1 cellular context compared by ENCODE assay signal in genomic region chr7:151028131-151028947, GRCh38.
TF ChIP-seq lines count a peak whose summit lies in the region.

TSS of gene ABCB8 (plus strand) at chr7:151028450. CDS start at chr7:151028516, 66 bp downstream.

TF ChIP-seq in K562, 482 proteins besides CTCF, POLR2A, EP300 and RAD21 (continued from another document):
- no peak for TF ChIP-seq NFIX (CRISPR knock-in tag; IDR thresholded peaks at IDR 0.05; ENCODE audit: low read depth)
- TF ChIP-seq JUND (IDR thresholded peaks at IDR 0.05; ENCODE audit: borderline replicate concordance, low read depth, low read length): peak; percentile 82
- peak; percentile 65; the same call in 2 of the 3 replicates for TF ChIP-seq JUND (tag; IDR thresholded peaks at IDR 0.05; ENCODE audit: borderline replicate concordance, low read depth, low read length)
- TF ChIP-seq EWSR1 (IDR thresholded peaks at IDR 0.05; ENCODE audit: borderline replicate concordance, low read depth, partially characterized antibody): no peak
- no peak for TF ChIP-seq RBM34 (IDR thresholded peaks at IDR 0.05; ENCODE audit: borderline replicate concordance, insufficient read depth, low read length)
- TF ChIP-seq ZKSCAN8 (CRISPR knock-in tag; IDR thresholded peaks at IDR 0.05): no peak
- TF ChIP-seq RFX1 (IDR thresholded peaks at IDR 0.05): peak; percentile 99
- no peak; the same call in 1 of the 2 replicates for TF ChIP-seq SMAD2 (IDR thresholded peaks at IDR 0.05; ENCODE audit: low read depth, low read length)
- no peak for TF ChIP-seq ZNF174 (CRISPR knock-in tag; IDR thresholded peaks at IDR 0.05)
- no peak for TF ChIP-seq MTA2 (IDR thresholded peaks at IDR 0.05; ENCODE audit: low read depth)
- TF ChIP-seq ZNF449 (CRISPR knock-in tag; IDR thresholded peaks at IDR 0.05): peak; percentile 27; the same call in 1 of the 2 replicates
- peak; percentile 88; the same call in 1 of the 2 replicates for TF ChIP-seq ZNF589 (CRISPR knock-in tag; IDR thresholded peaks at IDR 0.05; ENCODE audit: low read depth)
- 0 out of 2 replicates have a peak, but pooled peaks have one; percentile 14 for TF ChIP-seq SREBF1 (IDR thresholded peaks at IDR 0.05; ENCODE audit: borderline replicate concordance, low read depth, low read length)
